In genomic region chr22:31973739-31974138, GRCh38 we compare ENCODE assay signal across 15 cellular contexts.
"Had no signal": no experiment of that assay in that cellular context is flagged by ENCODE, and none has a peak within 500 bp of the region (broad histone marks: within the 10 kb centered on the region; RNA-seq: fewer than 3 reads in every experiment).

No MANE protein-coding gene starts in this region.

- ATAC-seq: activated CD8-positive, alpha-beta T cell treated with anti-CD3 and anti-CD28 coated beads for 36 hours; effector memory CD8-positive, alpha-beta T cell; T-cell had no signal

- H3K27ac Mint-ChIP-seq: activated CD8-positive, alpha-beta T cell treated with anti-CD3 and anti-CD28 coated beads for 36 hours; activated T-helper 1 cell treated with anti-CD3 and anti-CD28 coated beads, Interleukin-12 subunit alpha, Interleukin-12 subunit beta, Interleukin-2, Interleukin-4 antibody, amounts not matched to agents 30 ng/mL and 10 ng/mL and 1 ng/mL, durations not matched to agents 14 hours and 24 hours and 36 hours; effector memory CD8-positive, alpha-beta T cell; stimulated activated naive CD8-positive, alpha-beta T cell treated with anti-CD3 and anti-CD28 coated beads, Interleukin-15, Interleukin-2, amounts not matched to agents 100 ng/mL and 50 ng/mL, for 24 hours; T-cell had no signal

- H3K36me3 Mint-ChIP-seq: memory B cell, T-cell had no signal

- H3K9me3 Mint-ChIP-seq: activated CD8-positive, alpha-beta T cell treated with anti-CD3 and anti-CD28 coated beads for 36 hours; activated T-helper 1 cell treated with anti-CD3 and anti-CD28 coated beads, Interleukin-12 subunit alpha, Interleukin-12 subunit beta, Interleukin-2, Interleukin-4 antibody, amounts not matched to agents 30 ng/mL and 10 ng/mL and 1 ng/mL, durations not matched to agents 14 hours and 24 hours and 36 hours; effector memory CD8-positive, alpha-beta T cell; memory B cell; stimulated activated naive CD8-positive, alpha-beta T cell treated with anti-CD3 and anti-CD28 coated beads, Interleukin-15, Interleukin-2, amounts not matched to agents 100 ng/mL and 50 ng/mL, for 24 hours; T-cell had no signal

- H3K4me3 Mint-ChIP-seq: activated CD8-positive, alpha-beta T cell treated with anti-CD3 and anti-CD28 coated beads for 36 hours; activated T-helper 1 cell treated with anti-CD3 and anti-CD28 coated beads, Interleukin-12 subunit alpha, Interleukin-12 subunit beta, Interleukin-2, Interleukin-4 antibody, amounts not matched to agents 30 ng/mL and 10 ng/mL and 1 ng/mL, durations not matched to agents 14 hours and 24 hours and 36 hours; effector memory CD8-positive, alpha-beta T cell; memory B cell; stimulated activated naive CD8-positive, alpha-beta T cell treated with anti-CD3 and anti-CD28 coated beads, Interleukin-15, Interleukin-2, amounts not matched to agents 100 ng/mL and 50 ng/mL, for 24 hours; T-cell had no signal

- H3K27me3 Mint-ChIP-seq: effector memory CD8-positive, alpha-beta T cell; memory B cell; stimulated activated naive CD8-positive, alpha-beta T cell treated with anti-CD3 and anti-CD28 coated beads, Interleukin-15, Interleukin-2, amounts not matched to agents 100 ng/mL and 50 ng/mL, for 24 hours; T-cell had no signal

- DNase-seq: activated CD4-positive, alpha-beta T cell treated with anti-CD3 and anti-CD28 coated beads for 4 hours; activated CD8-positive, alpha-beta memory T cell treated with anti-CD3 and anti-CD28 coated beads, Interleukin-2, amount 50 U/mL, for 4 hours; activated CD8-positive, alpha-beta T cell treated with anti-CD3 and anti-CD28 coated beads for 36 hours; activated naive CD4-positive, alpha-beta T cell; caudate nucleus; cortex of kidney; effector memory CD8-positive, alpha-beta T cell; erythroblast; hippocampal formation; stimulated activated CD4-positive, alpha-beta T cell treated with anti-CD3 and anti-CD28 coated beads, Interleukin-15, amount 100 ng/mL, for 24 hours; stimulated activated CD4-positive, alpha-beta T cell treated with anti-CD3 and anti-CD28 coated beads, Interleukin-4, amount 100 ng/mL, for 24 hours; T-cell had no signal
